Comparison of ENCODE assay signal across 21 cellular contexts in the genomic region with DNA sequence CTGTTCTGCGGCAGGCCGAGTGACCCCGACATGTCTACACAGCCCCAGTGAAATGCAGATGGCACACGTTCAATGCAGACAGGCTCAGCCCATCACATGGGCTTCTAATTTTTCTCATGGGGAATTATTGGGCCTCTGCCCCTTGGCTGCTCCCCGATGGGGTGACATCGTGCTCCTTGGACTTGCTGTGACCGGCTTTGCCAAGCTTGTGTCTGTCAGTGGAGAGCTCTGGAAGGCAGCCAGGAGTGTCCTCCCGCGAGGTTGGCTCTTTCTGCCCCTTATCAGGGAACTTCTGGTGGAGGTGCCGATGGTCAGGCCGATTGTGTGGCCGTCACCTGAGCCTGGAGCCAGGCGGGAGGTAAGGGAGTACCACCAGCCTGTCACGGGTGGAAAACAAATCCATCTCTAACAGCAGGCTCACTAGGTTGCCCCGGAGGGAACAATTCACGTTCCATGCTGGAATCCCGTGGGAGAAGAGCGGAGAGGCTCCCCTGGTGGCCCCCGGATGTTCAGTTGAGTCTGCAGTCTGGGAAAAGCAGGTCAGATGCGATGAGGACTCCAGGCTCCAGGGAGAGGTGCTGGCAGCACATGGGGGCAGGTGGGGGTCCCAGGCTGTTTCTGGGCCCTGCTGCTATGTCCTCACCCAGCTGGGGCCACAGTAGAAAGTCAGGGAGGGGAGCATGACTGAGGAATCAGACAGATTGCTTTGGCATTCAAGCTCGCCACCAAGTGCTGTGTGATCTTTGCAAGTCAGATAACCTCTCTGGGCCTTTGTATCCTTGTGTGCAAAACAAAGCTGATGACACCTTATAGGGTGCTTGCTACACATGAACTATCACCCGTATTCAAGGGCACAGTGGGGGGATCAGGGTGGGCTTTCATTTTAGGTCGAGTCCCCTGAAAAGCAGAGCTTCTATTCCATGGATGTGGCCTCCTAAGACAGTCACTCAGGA. TPM values are rescaled to one million over a fixed set of nuclear protein-coding genes. Genes with fewer than 3 reads are reported as not detected.
A peak's percentile ranks its signal among the peaks of the same experiment; 100 is the strongest.
DNase-seq lines count a peak whose midpoint lies in the region; ATAC-seq and TF ChIP-seq lines count a peak whose summit lies in the region.
"Had no signal": no experiment of that assay in that cellular context is flagged by ENCODE, and none has a peak within 500 bp of the region (broad histone marks: within the 10 kb centered on the region; RNA-seq: fewer than 3 reads in every experiment).

No MANE protein-coding gene starts in this region.

- peak in 1 of 2 donors; percentile 23 for ATAC-seq in upper lobe of left lung (ENCODE audit: low FRiP score in 2 of 2)
- no peak for ATAC-seq in naive thymus-derived CD8-positive, alpha-beta T cell
- ATAC-seq: activated naive CD4-positive, alpha-beta T cell treated with anti-CD3 and anti-CD28 coated beads, Interleukin-2, amount 50 U/mL, for 72 hours; activated T-cell treated with anti-CD3 and anti-CD28 coated beads, Interleukin-2, amount 50 U/mL, for 4 hours; mucosa of descending colon had no signal

- no peak for TF ChIP-seq POLR2A in esophagus squamous epithelium (IDR thresholded peaks at IDR 0.05)
- no peak for TF ChIP-seq POLR2A in upper lobe of left lung (IDR thresholded peaks at IDR 0.05)

- H3K36me3 ChIP-seq in esophagus squamous epithelium, result no peaks in the 10 kb centered on the region
- no peaks in the 10 kb centered on the region for H3K36me3 ChIP-seq in upper lobe of left lung

- peaks cover 34 to 90% (median 50%) of the 10 kb centered on the region in 3 donors for H3K4me1 ChIP-seq in esophagus squamous epithelium
- H3K4me1 ChIP-seq in upper lobe of left lung, result peaks cover 51 to 83% (median 73%) of the 10 kb centered on the region in 4 donors

- peaks cover 0 to 64% (median 0%) of the 10 kb centered on the region in 4 donors for H3K27me3 ChIP-seq in esophagus squamous epithelium
- no peaks in the 10 kb centered on the region for H3K27me3 ChIP-seq in upper lobe of left lung
- H3K27me3 ChIP-seq: hepatocyte had no signal

- intact Hi-C loops in esophagus squamous epithelium (cut with DNase I), result no loop called here

- 40 to 62% methylated on average over 5 to 19 of the region's 23 CpGs for WGBS in esophagus squamous epithelium, 2 donors
- WGBS in upper lobe of left lung, 2 donors, result 47 to 67% methylated on average over 16 to 23 of the region's 23 CpGs

- H3K9me3 Mint-ChIP-seq in nephron, result no peaks in the 10 kb centered on the region
- H3K9me3 Mint-ChIP-seq in naive thymus-derived CD8-positive, alpha-beta T cell, result no peaks in the 10 kb centered on the region
- H3K9me3 Mint-ChIP-seq in HFFc6, result no peaks in the 10 kb centered on the region
- H3K9me3 Mint-ChIP-seq: activated naive CD4-positive, alpha-beta T cell treated with anti-CD3 and anti-CD28 coated beads, Interleukin-2, amount 50 U/mL, for 72 hours; activated T-cell treated with anti-CD3 and anti-CD28 coated beads, Interleukin-2, amount 50 U/mL, for 4 hours had no signal

- H3K36me3 Mint-ChIP-seq in nephron (ENCODE audit: low read depth), result no peaks in the 10 kb centered on the region
- H3K36me3 Mint-ChIP-seq in naive thymus-derived CD8-positive, alpha-beta T cell, result no peaks in the 10 kb centered on the region
- no peaks in the 10 kb centered on the region for H3K36me3 Mint-ChIP-seq in HFFc6 (ENCODE audit: low read depth)
- H3K36me3 Mint-ChIP-seq: activated naive CD4-positive, alpha-beta T cell treated with anti-CD3 and anti-CD28 coated beads, Interleukin-2, amount 50 U/mL, for 72 hours had no signal

- no peak for TF ChIP-seq EP300 in upper lobe of left lung (IDR thresholded peaks at IDR 0.05)

- TF ChIP-seq CTCF in esophagus squamous epithelium (IDR thresholded peaks at IDR 0.05) (no peak), nephron (IDR thresholded peaks at IDR 0.05; ENCODE audit: unreplicated experiment in 3 of 3) (no peak), upper lobe of left lung (IDR thresholded peaks at IDR 0.05) (no peak), HFFc6 (IDR thresholded peaks at IDR 0.05) (no peak)

- H3K4me3 ChIP-seq in esophagus squamous epithelium (no peak overlapping the region), upper lobe of left lung (no peak overlapping the region)
- H3K4me3 ChIP-seq: hepatocyte, mucosa of descending colon had no signal

- peak overlapping the region in 3 of 4 donors; percentile 36 to 88 (median 75) for H3K27ac ChIP-seq in esophagus squamous epithelium
- H3K27ac ChIP-seq in upper lobe of left lung, result peak overlapping the region; percentile 3 to 86 (median 70)
- H3K27ac ChIP-seq: C4-2B, hepatocyte had no signal

- H3K27me3 Mint-ChIP-seq in nephron (ENCODE audit: low read depth) (peaks cover 44% of the 10 kb centered on the region), HFFc6 (ENCODE audit: insufficient read depth) (peaks cover 4% of the 10 kb centered on the region; the same call in 1 of the 2 replicates)
- H3K27me3 Mint-ChIP-seq in naive thymus-derived CD8-positive, alpha-beta T cell, result peaks cover 18 to 63% (median 25%) of the 10 kb centered on the region in 5 donors

- H3K9me3 ChIP-seq in esophagus squamous epithelium, result no peaks in the 10 kb centered on the region
- no peaks in the 10 kb centered on the region for H3K9me3 ChIP-seq in upper lobe of left lung
- H3K9me3 ChIP-seq: mucosa of descending colon had no signal

- H3K4me1 Mint-ChIP-seq in nephron (peaks cover 76% of the 10 kb centered on the region), HFFc6 (ENCODE audit: low read depth) (peaks cover 64% of the 10 kb centered on the region)
- peaks cover 9 to 32% (median 29%) of the 10 kb centered on the region in 4 donors for H3K4me1 Mint-ChIP-seq in naive thymus-derived CD8-positive, alpha-beta T cell

- POLR2A ChIA-PET in naive thymus-derived CD8-positive, alpha-beta T cell (lab: Charles Lee), result interaction anchor here (0.6 kb wide), 1 partner anchor 228 kb away, joined by 4 read pairs; no protein-coding TSS in a partner anchor

- H3K4me3 Mint-ChIP-seq in nephron, result peak overlapping the region in 1 of 3 experiments; percentile 22
- no peak overlapping the region for H3K4me3 Mint-ChIP-seq in naive thymus-derived CD8-positive, alpha-beta T cell
- no peak overlapping the region for H3K4me3 Mint-ChIP-seq in HFFc6
- H3K4me3 Mint-ChIP-seq: activated T-cell treated with anti-CD3 and anti-CD28 coated beads, Interleukin-2, amount 50 U/mL, for 4 hours had no signal

- peak overlapping the region in 2 of 3 experiments; percentile 42 to 50 for H3K27ac Mint-ChIP-seq in nephron
- H3K27ac Mint-ChIP-seq in naive thymus-derived CD8-positive, alpha-beta T cell, result no peak overlapping the region
- no peak overlapping the region for H3K27ac Mint-ChIP-seq in HFFc6
- H3K27ac Mint-ChIP-seq: activated naive CD4-positive, alpha-beta T cell treated with anti-CD3 and anti-CD28 coated beads, Interleukin-2, amount 50 U/mL, for 72 hours had no signal

- peak; percentile 21 for DNase-seq in NCI-H1436 (lab: John Stamatoyannopoulos, UW)
- DNase-seq in NCI-H1436 treated with DMSO at 0.1 percent for 48 hours (lab: John Stamatoyannopoulos, UW), result no peak
- no peak for DNase-seq in esophagus squamous epithelium (lab: John Stamatoyannopoulos, UW)
- DNase-seq in upper lobe of left lung, result no peak
- DNase-seq in middle frontal gyrus (ENCODE audit: extremely low spot score, low spot score), result no peak
- DNase-seq in naive thymus-derived CD8-positive, alpha-beta T cell, result no peak
- DNase-seq in HFFc6, result no peak
- DNase-seq: 8988T; activated CD4-positive, alpha-beta T cell treated with anti-CD3 and anti-CD28 coated beads, Interleukin-2, amount 50 U/mL, for 48 hours; activated T-cell treated with anti-CD3 and anti-CD28 coated beads, Interleukin-2, amount 50 U/mL, for 4 hours; erythroblast; islet precursor cell; KG1; NCI-H1048; nucleus accumbens; stimulated activated CD4-positive, alpha-beta T cell treated with anti-CD3 and anti-CD28 coated beads, Interleukin-2, amount 100 ng/mL, for 48 hours had no signal

RNA-seq across cellular contexts. Expression of a gene that starts 43.2 kb away (rescaled TPM):
- 10 to 100 TPM in 2 of 4 donors, 1 to 10 TPM in 2; 3.0 to 22.9 (median 9.4) TPM for total RNA-seq in esophagus squamous epithelium
- total RNA-seq in upper lobe of left lung, result 10 to 100 TPM; 22.2 to 55.5 (median 36.4) TPM
- total RNA-seq in naive thymus-derived CD8-positive, alpha-beta T cell, result not detected
- polyA plus RNA-seq in naive thymus-derived CD8-positive, alpha-beta T cell, result not detected
- 10 to 100 TPM; 13.2 to 27.6 (median 22.2) TPM for total RNA-seq in HFFc6 (2021; fragmentation: NEBNext Ultra II Directional; extraction: Animal tissue kit (Norgen Biotek cat#: 25700))

Comparison
In these comparisons a context has a peak if more than half of its experiments do, and no peak if none do; other contexts are left out.
1. H3K27ac Mint-ChIP-seq: peak in nephron (2 of 3); none in naive thymus-derived CD8-positive, alpha-beta T cell (0 of 10) and HFFc6 (single experiment).